Comparison of ENCODE assay signal across 30 cellular contexts in genomic region chr9:117470455-117470854, GRCh38.
"Had no signal": no experiment of that assay in that cellular context is flagged by ENCODE, and none has a peak within 500 bp of the region (broad histone marks: within the 10 kb centered on the region; RNA-seq: fewer than 3 reads in every experiment).

No MANE protein-coding gene starts in this region.

- H3K4me1 Mint-ChIP-seq: activated B cell treated with CpG ODN at 0.5 μM for 24 hours; central memory CD8-positive, alpha-beta T cell had no signal

- DNase-seq: activated B cell treated with CpG ODN at 0.5 μM for 24 hours; activated CD4-positive, alpha-beta T cell treated with anti-CD3 and anti-CD28 coated beads for 48 hours; activated CD4-positive, alpha-beta T cell treated with anti-CD3 and anti-CD28 coated beads, Interleukin-2, amount 50 U/mL, for 1 hour; activated CD4-positive, alpha-beta T cell treated with anti-CD3 and anti-CD28 coated beads, Interleukin-2, amount 50 U/mL, for 48 hours; activated CD8-positive, alpha-beta memory T cell treated with anti-CD3 and anti-CD28 coated beads for 24 hours; activated CD8-positive, alpha-beta memory T cell treated with anti-CD3 and anti-CD28 coated beads, Interleukin-2, amount 50 U/mL, for 4 hours; activated CD8-positive, alpha-beta T cell treated with anti-CD3 and anti-CD28 coated beads for 36 hours; activated gamma-delta T cell; activated naive CD4-positive, alpha-beta T cell treated with anti-CD3 and anti-CD28 coated beads, Interleukin-2, amount 50 U/mL, for 16 hours; activated naive CD4-positive, alpha-beta T cell treated with Interleukin-2 at 50 U/mL for 16 hours; activated T-cell treated with anti-CD3 and anti-CD28 coated beads for 4 hours; activated T-cell treated with anti-CD3 and anti-CD28 coated beads, Interleukin-2, amount 50 U/mL, for 24 hours; activated T-cell treated with anti-CD3 and anti-CD28 coated beads, Interleukin-2, amount 50 U/mL, for 72 hours; amniotic stem cell; anterior cingulate cortex; brain microvascular endothelial cell; dorsolateral prefrontal cortex; effector memory CD4-positive, alpha-beta T cell; erythroblast; foreskin keratinocyte; gastrocnemius medialis; glutamatergic neuron; heart left ventricle; T-helper 2 cell had no signal

- ATAC-seq: activated CD4-positive, CD25-positive, alpha-beta regulatory T cell treated with anti-CD3 and anti-CD28 coated beads, Interleukin-2, amount 50 U/mL, for 24 hours; activated CD8-positive, alpha-beta T cell treated with anti-CD3 and anti-CD28 coated beads for 36 hours; activated T-cell treated with anti-CD3 and anti-CD28 coated beads, Interleukin-2, amount 50 U/mL, for 72 hours; foreskin keratinocyte; gastrocnemius medialis; heart left ventricle had no signal

- H3K27ac Mint-ChIP-seq: activated B cell treated with CpG ODN at 0.5 μM for 24 hours; activated CD8-positive, alpha-beta T cell treated with anti-CD3 and anti-CD28 coated beads for 36 hours; activated naive CD8-positive, alpha-beta T cell; activated T-cell treated with anti-CD3 and anti-CD28 coated beads, Interleukin-2, amount 50 U/mL, for 24 hours; activated T-cell treated with anti-CD3 and anti-CD28 coated beads, Interleukin-2, amount 50 U/mL, for 72 hours; dendritic cell treated with granulocyte-macrophage colony-stimulating factor and Interleukin-4, amounts not matched to agents 40 ng/mL and 50 ng/mL, for 4 days had no signal

- H3K36me3 Mint-ChIP-seq: activated naive CD8-positive, alpha-beta T cell had no signal

- H3K27me3 ChIP-seq: brain microvascular endothelial cell, dorsolateral prefrontal cortex, foreskin keratinocyte, gastrocnemius medialis had no signal

- H3K27me3 Mint-ChIP-seq: activated naive CD8-positive, alpha-beta T cell; activated T-cell treated with anti-CD3 and anti-CD28 coated beads, Interleukin-2, amount 50 U/mL, for 24 hours; central memory CD8-positive, alpha-beta T cell; dendritic cell treated with granulocyte-macrophage colony-stimulating factor and Interleukin-4, amounts not matched to agents 40 ng/mL and 50 ng/mL, for 4 days had no signal

- H3K9me3 Mint-ChIP-seq: activated B cell treated with CpG ODN at 0.5 μM for 24 hours; central memory CD8-positive, alpha-beta T cell; dendritic cell treated with granulocyte-macrophage colony-stimulating factor and Interleukin-4, amounts not matched to agents 40 ng/mL and 50 ng/mL, for 4 days had no signal

- H3K4me3 Mint-ChIP-seq: activated B cell treated with CpG ODN at 0.5 μM for 24 hours; activated CD8-positive, alpha-beta T cell treated with anti-CD3 and anti-CD28 coated beads for 36 hours; activated naive CD8-positive, alpha-beta T cell; activated T-cell treated with anti-CD3 and anti-CD28 coated beads, Interleukin-2, amount 50 U/mL, for 24 hours; activated T-cell treated with anti-CD3 and anti-CD28 coated beads, Interleukin-2, amount 50 U/mL, for 72 hours; central memory CD8-positive, alpha-beta T cell; dendritic cell treated with granulocyte-macrophage colony-stimulating factor and Interleukin-4, amounts not matched to agents 40 ng/mL and 50 ng/mL, for 4 days had no signal

- H3K4me3 ChIP-seq: coronary artery, dorsolateral prefrontal cortex, esophagus muscularis mucosa, gastrocnemius medialis, heart left ventricle had no signal

- H3K9me3 ChIP-seq: esophagus muscularis mucosa, gastrocnemius medialis, heart left ventricle had no signal

- H3K4me1 ChIP-seq: esophagus muscularis mucosa, foreskin keratinocyte, heart left ventricle had no signal

- H3K36me3 ChIP-seq: brain microvascular endothelial cell, esophagus muscularis mucosa, gastrocnemius medialis, heart left ventricle had no signal

- H3K27ac ChIP-seq: brain microvascular endothelial cell, coronary artery, dorsolateral prefrontal cortex, esophagus muscularis mucosa, foreskin keratinocyte, gastrocnemius medialis, heart left ventricle had no signal
